ENCODE assay signal across 21 cellular contexts in the genomic region with DNA sequence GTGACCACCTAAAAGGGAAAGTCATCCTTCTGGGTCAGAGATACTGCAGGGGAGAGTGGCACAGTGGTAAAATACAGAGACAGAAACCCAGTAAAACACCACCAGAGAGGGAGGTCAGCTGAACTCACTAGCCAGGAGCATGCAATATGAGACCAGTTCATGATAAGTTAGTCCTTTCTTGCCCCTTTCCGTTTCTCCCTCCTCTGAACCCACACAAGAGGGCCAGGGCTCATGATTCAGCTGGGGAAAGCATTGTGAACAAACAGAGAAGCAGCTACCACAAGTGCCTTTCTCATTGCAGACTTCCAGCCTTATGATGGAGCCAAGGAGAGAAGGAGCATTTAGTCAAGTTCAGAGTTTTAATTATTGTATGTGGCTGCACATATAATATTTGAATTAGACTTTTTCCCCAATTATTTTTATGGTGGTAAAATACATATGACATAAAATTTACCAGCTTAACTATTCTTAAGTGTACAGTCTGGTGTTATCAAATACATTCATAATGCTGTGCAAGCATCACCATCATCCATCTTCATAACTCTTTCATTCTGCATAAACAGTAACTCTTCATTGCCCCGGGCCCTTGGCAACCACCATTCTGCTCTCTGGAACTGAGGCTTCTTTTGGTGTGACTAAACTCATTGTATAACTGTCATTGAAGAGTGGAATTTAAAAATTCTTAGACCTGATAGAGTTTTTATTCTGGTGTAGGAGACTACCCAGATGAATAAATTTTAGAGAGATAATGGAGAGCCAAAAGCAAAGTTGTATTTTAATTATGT.
DNase-seq lines count a peak whose midpoint lies in the region; ATAC-seq and TF ChIP-seq lines count a peak whose summit lies in the region.
"Had no signal": no experiment of that assay in that cellular context is flagged by ENCODE, and none has a peak within 500 bp of the region (broad histone marks: within the 10 kb centered on the region; RNA-seq: fewer than 3 reads in every experiment).

No MANE protein-coding gene starts in this region.

- intact Hi-C loops in activated CD4-positive, alpha-beta T cell treated with anti-CD3 and anti-CD28 coated beads, Interleukin-2, amount 10 ng/mL, durations not matched to agents 24 days and 14 days (cut with micrococcal nuclease) = no loop called here
- intact Hi-C loops in psoas muscle (cut with DNase I) = no loop called here

- no peak overlapping the region for H3K4me3 ChIP-seq in psoas muscle
- H3K4me3 ChIP-seq: BLaER1 treated with 17β-estradiol and CSF1 and Interleukin-3, amounts not matched to agents 10 nM and 100 nM had no signal

- H3K9me3 Mint-ChIP-seq in activated CD4-positive, alpha-beta T cell treated with anti-CD3 and anti-CD28 coated beads, Interleukin-2, amount 10 ng/mL, durations not matched to agents 24 days and 14 days = peaks cover 17% of the 10 kb centered on the region
- H3K9me3 Mint-ChIP-seq: CD8-positive, alpha-beta T cell; IgD-negative memory B cell had no signal

- H3K27me3 Mint-ChIP-seq in activated CD4-positive, alpha-beta T cell treated with anti-CD3 and anti-CD28 coated beads, Interleukin-2, amount 10 ng/mL, durations not matched to agents 24 days and 14 days = peaks cover 4% of the 10 kb centered on the region

- H3K36me3 Mint-ChIP-seq in activated CD4-positive, alpha-beta T cell treated with anti-CD3 and anti-CD28 coated beads, Interleukin-2, amount 10 ng/mL, durations not matched to agents 24 days and 14 days (ENCODE audit: low read depth) = no peaks in the 10 kb centered on the region
- H3K36me3 Mint-ChIP-seq: CD8-positive, alpha-beta T cell; IgD-negative memory B cell had no signal

- no peak overlapping the region for H3K27ac Mint-ChIP-seq in activated CD4-positive, alpha-beta T cell treated with anti-CD3 and anti-CD28 coated beads, Interleukin-2, amount 10 ng/mL, durations not matched to agents 24 days and 14 days
- H3K27ac Mint-ChIP-seq: CD8-positive, alpha-beta T cell; IgD-negative memory B cell had no signal

- H3K4me1 ChIP-seq in psoas muscle = no peaks in the 10 kb centered on the region

- no peak for TF ChIP-seq CTCF in psoas muscle (IDR thresholded peaks at IDR 0.05)

- DNase-seq in activated CD4-positive, alpha-beta T cell treated with anti-CD3 and anti-CD28 coated beads, Interleukin-2, amount 10 ng/mL, durations not matched to agents 24 days and 14 days = peak; percentile 37
- no peak for DNase-seq in activated CD4-positive, alpha-beta T cell treated with anti-CD3 and anti-CD28 coated beads for 4 hours
- DNase-seq in NCI-H69 (lab: John Stamatoyannopoulos, UW) = peak; percentile 67
- DNase-seq in foreskin melanocyte = peak; percentile 83
- no peak for DNase-seq in activated naive CD4-positive, alpha-beta T cell treated with anti-CD3 and anti-CD28 coated beads, Interleukin-2, amount 50 U/mL, for 16 hours
- no peak for DNase-seq in 8988T
- no peak for DNase-seq in psoas muscle
- no peak for DNase-seq in NK-92 treated with Interleukin-12 subunit alpha and Interleukin-12 subunit beta, amount 100 ng/mL, for 24 hours (lab: John Stamatoyannopoulos, UW)
- DNase-seq: CD8-positive, alpha-beta T cell; DND-41; HCEC 1CT; MV-4-11; NCI-H1105 treated with DMSO at 0.1 percent for 48 hours; NCI-H1694; NCI-H2171; NCI-H446; NCI-H526; Right ventricle myocardium superior had no signal

- ATAC-seq in psoas muscle = no peak
- ATAC-seq: CD8-positive, alpha-beta T cell; PC-3 had no signal

- no peaks in the 10 kb centered on the region for H3K36me3 ChIP-seq in psoas muscle (ENCODE audit: insufficient read depth in 1 of 2, low read depth in 1 of 2)
- H3K36me3 ChIP-seq: BLaER1 treated with 17β-estradiol and CSF1 and Interleukin-3, amounts not matched to agents 10 nM and 100 nM had no signal

- H3K27me3 ChIP-seq in psoas muscle (ENCODE audit: insufficient read depth in 3 of 3, low read length in 2 of 3) = peaks cover 0 to 6% (median 0%) of the 10 kb centered on the region in 3 donors
- H3K27me3 ChIP-seq: BLaER1 treated with 17β-estradiol and CSF1 and Interleukin-3, amounts not matched to agents 10 nM and 100 nM had no signal

- no peak overlapping the region for H3K27ac ChIP-seq in psoas muscle
- H3K27ac ChIP-seq: BLaER1 treated with 17β-estradiol and CSF1 and Interleukin-3, amounts not matched to agents 10 nM and 100 nM had no signal

- WGBS in psoas muscle, 3 donors = 74 to 81% (median 75%) methylated on average over 2 of the region's 2 CpGs

- H3K9me3 ChIP-seq in psoas muscle = no peaks in the 10 kb centered on the region

- no peak overlapping the region for H3K4me3 Mint-ChIP-seq in activated CD4-positive, alpha-beta T cell treated with anti-CD3 and anti-CD28 coated beads, Interleukin-2, amount 10 ng/mL, durations not matched to agents 24 days and 14 days
- H3K4me3 Mint-ChIP-seq: CD8-positive, alpha-beta T cell; IgD-negative memory B cell had no signal

- peaks cover 12% of the 10 kb centered on the region for H3K4me1 Mint-ChIP-seq in activated CD4-positive, alpha-beta T cell treated with anti-CD3 and anti-CD28 coated beads, Interleukin-2, amount 10 ng/mL, durations not matched to agents 24 days and 14 days

Comparison
In these comparisons a context has a peak if more than half of its experiments do, and no peak if none do; other contexts are left out.
1. DNase-seq: peak in activated CD4-positive, alpha-beta T cell treated with anti-CD3 and anti-CD28 coated beads, Interleukin-2, amount 10 ng/mL, durations not matched to agents 24 days and 14 days (single experiment), NCI-H69 (single experiment) and foreskin melanocyte (single experiment); none in activated CD4-positive, alpha-beta T cell treated with anti-CD3 and anti-CD28 coated beads for 4 hours (0 of 2), activated naive CD4-positive, alpha-beta T cell treated with anti-CD3 and anti-CD28 coated beads, Interleukin-2, amount 50 U/mL, for 16 hours (single experiment), 8988T (single experiment), psoas muscle (0 of 2) and NK-92 treated with Interleukin-12 subunit alpha and Interleukin-12 subunit beta, amount 100 ng/mL, for 24 hours (single experiment).